In the genomic region with DNA sequence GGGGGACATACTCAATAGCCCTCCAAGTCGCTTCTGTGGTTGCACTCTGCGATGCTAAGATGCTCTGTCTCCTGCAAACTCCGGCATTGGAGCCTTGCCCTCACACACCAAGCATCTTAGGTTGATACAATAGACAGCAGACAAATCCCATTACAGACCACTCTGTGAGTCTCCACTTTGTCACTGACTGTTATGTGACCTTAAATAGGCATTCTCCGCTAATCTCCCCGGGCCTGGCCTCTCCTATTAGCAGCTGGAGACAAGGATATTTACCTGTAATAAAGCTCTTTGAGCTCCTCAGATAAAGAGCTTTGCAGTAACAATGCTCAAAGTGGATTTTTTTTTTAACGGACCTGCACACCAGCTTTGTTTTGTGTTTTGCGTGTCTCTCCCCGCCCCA, we compare ENCODE assay signal across 18 cellular contexts.
DNase-seq lines count a peak whose midpoint lies in the region; ATAC-seq lines count a peak whose summit lies in the region.
"Had no signal": no experiment of that assay in that cellular context is flagged by ENCODE, and none has a peak within 500 bp of the region (broad histone marks: within the 10 kb centered on the region; RNA-seq: fewer than 3 reads in every experiment).

No MANE protein-coding gene starts in this region.

- DNase-seq in DMS153 treated with DMSO at 0.1 percent for 48 hours (lab: John Stamatoyannopoulos, UW; ENCODE audit: unreplicated experiment) (peak; percentile 59), NCI-H187 treated with DMSO at 0.1 percent for 48 hours (lab: John Stamatoyannopoulos, UW) (peak; percentile 71), NCI-H82 (lab: John Stamatoyannopoulos, UW) (peak; percentile 100), left kidney (ENCODE audit: low read depth, low spot score) (peak; percentile 12), A172 (ENCODE audit: low spot score) (no peak)
- no peak for DNase-seq in activated CD4-positive, alpha-beta T cell treated with anti-CD3 and anti-CD28 coated beads for 36 hours
- DNase-seq: Calu3; CD4-positive, CD25-positive, alpha-beta regulatory T cell; KG1; NCI-H1092; NCI-H2107; NCI-H446 treated with DMSO at 0.1 percent for 48 hours; NK-92 treated with Interleukin-12 subunit alpha and Interleukin-12 subunit beta, amount 100 ng/mL, for 24 hours; OCI-M1; RPMI8226; SW 1271 had no signal

- H3K27me3 Mint-ChIP-seq in activated CD4-positive, alpha-beta T cell treated with anti-CD3 and anti-CD28 coated beads for 36 hours, result no peaks in the 10 kb centered on the region

- H3K36me3 Mint-ChIP-seq in activated CD4-positive, alpha-beta T cell treated with anti-CD3 and anti-CD28 coated beads for 36 hours (ENCODE audit: low read depth), result no peaks in the 10 kb centered on the region
- H3K36me3 Mint-ChIP-seq: CD4-positive, CD25-positive, alpha-beta regulatory T cell had no signal

- H3K4me3 Mint-ChIP-seq in activated CD4-positive, alpha-beta T cell treated with anti-CD3 and anti-CD28 coated beads for 36 hours, result no peak overlapping the region
- H3K4me3 Mint-ChIP-seq: CD4-positive, CD25-positive, alpha-beta regulatory T cell had no signal

- POLR2A ChIA-PET in activated CD4-positive, alpha-beta T cell treated with anti-CD3 and anti-CD28 coated beads for 36 hours (lab: Charles Lee), result no interaction called here

- H3K9me3 Mint-ChIP-seq in activated CD4-positive, alpha-beta T cell treated with anti-CD3 and anti-CD28 coated beads for 36 hours (ENCODE audit: low read depth), result peaks cover 5% of the 10 kb centered on the region

- CTCF ChIA-PET in activated CD4-positive, alpha-beta T cell treated with anti-CD3 and anti-CD28 coated beads for 36 hours (lab: Charles Lee), result no interaction called here

- intact Hi-C loops in activated CD4-positive, alpha-beta T cell treated with anti-CD3 and anti-CD28 coated beads for 36 hours (cut with DNase I, micrococcal nuclease), result no loop called here

- H3K4me1 Mint-ChIP-seq in activated CD4-positive, alpha-beta T cell treated with anti-CD3 and anti-CD28 coated beads for 36 hours, result no peaks in the 10 kb centered on the region
- H3K4me1 Mint-ChIP-seq: CD4-positive, CD25-positive, alpha-beta regulatory T cell had no signal

- no peak overlapping the region for H3K27ac Mint-ChIP-seq in activated CD4-positive, alpha-beta T cell treated with anti-CD3 and anti-CD28 coated beads for 36 hours
- H3K27ac Mint-ChIP-seq: CD4-positive, CD25-positive, alpha-beta regulatory T cell had no signal

- ATAC-seq in GM18858 (IDR thresholded peaks at IDR 0.05; ENCODE audit: unreplicated experiment), result no peak
- no peak for ATAC-seq in activated CD4-positive, alpha-beta T cell treated with anti-CD3 and anti-CD28 coated beads for 36 hours
- ATAC-seq in GM19351 (IDR thresholded peaks at IDR 0.05; ENCODE audit: unreplicated experiment), result no peak

Comparison
In these comparisons a context has a peak if more than half of its experiments do, and no peak if none do; other contexts are left out.
1. DNase-seq: peak in DMS153 treated with DMSO at 0.1 percent for 48 hours (single experiment), NCI-H187 treated with DMSO at 0.1 percent for 48 hours (single experiment), NCI-H82 (single experiment) and left kidney (single experiment); none in activated CD4-positive, alpha-beta T cell treated with anti-CD3 and anti-CD28 coated beads for 36 hours (single experiment) and A172 (single experiment).